21 cellular contexts compared by ENCODE assay signal in the genomic region with DNA sequence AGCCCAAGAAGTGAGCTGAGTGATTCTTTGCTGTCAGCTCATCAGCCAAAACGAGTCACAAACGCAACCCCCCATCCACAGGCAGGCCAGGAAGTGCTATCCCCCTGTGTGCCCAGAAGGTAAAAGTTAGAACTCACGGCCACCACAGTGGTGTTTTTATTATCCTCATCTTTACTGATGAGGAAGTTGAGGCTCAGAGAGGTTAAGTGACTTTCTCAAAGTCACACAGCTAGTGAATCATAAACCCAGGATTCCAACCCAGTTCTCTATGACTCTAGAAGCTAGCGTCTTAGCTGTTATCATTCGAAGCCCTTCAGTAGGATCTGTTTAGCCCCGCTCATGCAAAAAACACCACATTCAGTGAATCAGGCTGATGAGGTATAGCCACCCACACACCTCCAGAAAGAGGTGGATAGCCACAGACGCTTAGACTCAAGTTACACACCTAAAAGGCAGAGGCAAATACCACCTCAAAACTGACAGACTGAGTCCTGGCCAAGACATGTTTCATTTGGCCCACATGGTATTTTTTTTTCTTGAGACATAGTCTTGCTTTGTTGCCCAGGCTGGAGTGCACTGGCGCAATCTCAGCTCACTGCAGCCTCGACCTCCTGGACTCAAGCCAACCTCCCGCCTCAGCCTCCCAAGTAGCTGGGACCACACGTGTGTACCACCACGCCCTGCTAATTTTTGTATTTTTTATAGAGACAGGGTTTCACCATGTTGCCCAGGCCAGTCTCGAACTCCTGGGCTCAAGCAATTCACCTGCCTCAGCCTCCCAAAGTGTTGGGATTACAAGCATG.
DNase-seq lines count a peak whose midpoint lies in the region; ATAC-seq, FAIRE-seq and TF ChIP-seq lines count a peak whose summit lies in the region.
"Had no signal": no experiment of that assay in that cellular context is flagged by ENCODE, and none has a peak within 500 bp of the region (broad histone marks: within the 10 kb centered on the region; RNA-seq: fewer than 3 reads in every experiment).

No MANE protein-coding gene starts in this region.

- H3K9ac ChIP-seq in astrocyte (ENCODE audit: low read length) = no peak overlapping the region
- H3K9ac ChIP-seq: neural progenitor cell had no signal

- H3K27me3 Mint-ChIP-seq in astrocyte (ENCODE audit: low read depth, unreplicated experiment) (peaks cover 3% of the 10 kb centered on the region), mesothelial cell of epicardium (ENCODE audit: low read depth) (peaks cover 7% of the 10 kb centered on the region), endothelial cell (ENCODE audit: unreplicated experiment) (peaks cover 14% of the 10 kb centered on the region)

- H3K4me1 Mint-ChIP-seq in astrocyte (ENCODE audit: low read depth, unreplicated experiment) = peaks cover 58% of the 10 kb centered on the region
- H3K4me1 Mint-ChIP-seq in mesothelial cell of epicardium = peaks cover 37% of the 10 kb centered on the region
- H3K4me1 Mint-ChIP-seq in endothelial cell (ENCODE audit: unreplicated experiment) = no peaks in the 10 kb centered on the region

- no peak for FAIRE-seq in astrocyte (lab: Jason Lieb, UNC)

- H3K4me3 ChIP-seq in astrocyte (ENCODE audit: insufficient read depth, low read depth, low read length) = no peak overlapping the region
- H3K4me3 ChIP-seq: ascending aorta, esophagus squamous epithelium, heart left ventricle, neural progenitor cell, thyroid gland had no signal

- H4K20me1 ChIP-seq in astrocyte (ENCODE audit: insufficient read depth, low read length) = no peaks in the 10 kb centered on the region

- H3K4me3 Mint-ChIP-seq in astrocyte (ENCODE audit: unreplicated experiment) (no peak overlapping the region), mesothelial cell of epicardium (no peak overlapping the region), endothelial cell (ENCODE audit: unreplicated experiment) (no peak overlapping the region)
- H3K4me3 Mint-ChIP-seq: activated B cell treated with CpG ODN at 0.5 μM for 24 hours; H9; neural progenitor cell; T-helper 1 cell treated with Interleukin-12 subunit alpha and Interleukin-12 subunit beta and Interleukin-4 antibody, amounts not matched to agents 30 μg/mL and 1 μg/mL, for 36 hours had no signal

- no peak overlapping the region for H3K4me2 ChIP-seq in astrocyte (ENCODE audit: low read length)
- H3K4me2 ChIP-seq: neural progenitor cell had no signal

- no peaks in the 10 kb centered on the region for H3K79me2 ChIP-seq in astrocyte (ENCODE audit: insufficient read depth, low read length)

- peaks cover 3% of the 10 kb centered on the region for H3K27me3 ChIP-seq in astrocyte (ENCODE audit: insufficient read depth, low read length)
- H3K27me3 ChIP-seq: ascending aorta, heart left ventricle, neural progenitor cell, thyroid gland had no signal

- H3K9me3 ChIP-seq in astrocyte (ENCODE audit: insufficient read depth, low read depth, low read length) = peaks cover 9% of the 10 kb centered on the region
- H3K9me3 ChIP-seq: ascending aorta, thyroid gland had no signal

- no peaks in the 10 kb centered on the region for H3K36me3 ChIP-seq in astrocyte (ENCODE audit: insufficient read depth, low read length)
- H3K36me3 ChIP-seq: ascending aorta, esophagus squamous epithelium, heart left ventricle, neural progenitor cell, thyroid gland had no signal

- DNase-seq in stimulated activated CD4-positive, alpha-beta T cell treated with anti-CD3 and anti-CD28 coated beads, Interleukin-15, amount 100 ng/mL, for 48 hours (ENCODE audit: low read depth in 2 of 2) = peak; percentile 28 to 40
- no peak for DNase-seq in stimulated activated CD4-positive, alpha-beta T cell treated with anti-CD3 and anti-CD28 coated beads, Interleukin-4, amount 100 ng/mL, for 1 hour
- DNase-seq in astrocyte (ENCODE audit: low read depth) (peak; percentile 80), mesothelial cell of epicardium (ENCODE audit: low spot score in 2 of 2, unreplicated experiment in 2 of 2) (no peak), endothelial cell (ENCODE audit: low spot score) (no peak), HT-29 (ENCODE audit: low spot score) (no peak)
- DNase-seq: activated B cell treated with CpG ODN at 0.5 μM for 24 hours; activated CD8-positive, alpha-beta memory T cell treated with anti-CD3 and anti-CD28 coated beads, Interleukin-2, amount 50 U/mL, for 48 hours; DMS 273 treated with DMSO at 0.1 percent for 48 hours; esophagus squamous epithelium; H9; heart left ventricle; islet precursor cell; NCI-H2029 treated with DMSO at 0.1 percent for 48 hours; NCI-H524; SIG-M5; thyroid gland had no signal

- peak overlapping the region; percentile 89 for H3K27ac Mint-ChIP-seq in astrocyte (ENCODE audit: unreplicated experiment)
- H3K27ac Mint-ChIP-seq in mesothelial cell of epicardium = peak overlapping the region; percentile 39
- no peak overlapping the region for H3K27ac Mint-ChIP-seq in endothelial cell (ENCODE audit: unreplicated experiment)
- H3K27ac Mint-ChIP-seq: activated B cell treated with CpG ODN at 0.5 μM for 24 hours; H9; neural progenitor cell; T-helper 1 cell treated with Interleukin-12 subunit alpha and Interleukin-12 subunit beta and Interleukin-4 antibody, amounts not matched to agents 30 μg/mL and 1 μg/mL, for 36 hours had no signal

- TF ChIP-seq CTCF in astrocyte (IDR thresholded peaks at IDR 0.05; ENCODE audit: insufficient read depth, low read depth, low read length) = no peak
- TF ChIP-seq CTCF in mesothelial cell of epicardium (IDR thresholded peaks at IDR 0.05; ENCODE audit: unreplicated experiment) = no peak
- no peak for TF ChIP-seq CTCF in endothelial cell (IDR thresholded peaks at IDR 0.05; ENCODE audit: unreplicated experiment)

- H3K4me1 ChIP-seq in astrocyte (ENCODE audit: insufficient read depth, low read length) = peaks cover 28% of the 10 kb centered on the region
- H3K4me1 ChIP-seq: neural progenitor cell had no signal

- no peak overlapping the region for H3K27ac ChIP-seq in astrocyte (ENCODE audit: low read depth, low read length)
- H3K27ac ChIP-seq: neural progenitor cell, thyroid gland had no signal

- H2AFZ ChIP-seq in astrocyte (ENCODE audit: low read depth, low read length) = no peak overlapping the region
- H2AFZ ChIP-seq: neural progenitor cell had no signal

- H3K36me3 Mint-ChIP-seq in astrocyte (ENCODE audit: low read depth, unreplicated experiment) = peaks cover 12% of the 10 kb centered on the region
- H3K36me3 Mint-ChIP-seq in mesothelial cell of epicardium = no peaks in the 10 kb centered on the region
- no peaks in the 10 kb centered on the region for H3K36me3 Mint-ChIP-seq in endothelial cell (ENCODE audit: low read depth, unreplicated experiment)
- H3K36me3 Mint-ChIP-seq: neural progenitor cell had no signal

- no peak for ATAC-seq in GM21423 (IDR thresholded peaks at IDR 0.05; ENCODE audit: unreplicated experiment)
- ATAC-seq: heart left ventricle had no signal

- H3K9me3 Mint-ChIP-seq in astrocyte (ENCODE audit: unreplicated experiment) = peaks cover 18% of the 10 kb centered on the region
- H3K9me3 Mint-ChIP-seq in mesothelial cell of epicardium = no peaks in the 10 kb centered on the region
- H3K9me3 Mint-ChIP-seq in endothelial cell (ENCODE audit: unreplicated experiment) = no peaks in the 10 kb centered on the region

Comparison
In these comparisons a context has a peak if more than half of its experiments do, and no peak if none do; other contexts are left out.
1. DNase-seq: peak in stimulated activated CD4-positive, alpha-beta T cell treated with anti-CD3 and anti-CD28 coated beads, Interleukin-15, amount 100 ng/mL, for 48 hours (2 of 2) and astrocyte (single experiment); none in stimulated activated CD4-positive, alpha-beta T cell treated with anti-CD3 and anti-CD28 coated beads, Interleukin-4, amount 100 ng/mL, for 1 hour (single experiment), mesothelial cell of epicardium (0 of 2), endothelial cell (single experiment) and HT-29 (single experiment).